ENCODE assay signal across 30 cellular contexts in the genomic region with DNA sequence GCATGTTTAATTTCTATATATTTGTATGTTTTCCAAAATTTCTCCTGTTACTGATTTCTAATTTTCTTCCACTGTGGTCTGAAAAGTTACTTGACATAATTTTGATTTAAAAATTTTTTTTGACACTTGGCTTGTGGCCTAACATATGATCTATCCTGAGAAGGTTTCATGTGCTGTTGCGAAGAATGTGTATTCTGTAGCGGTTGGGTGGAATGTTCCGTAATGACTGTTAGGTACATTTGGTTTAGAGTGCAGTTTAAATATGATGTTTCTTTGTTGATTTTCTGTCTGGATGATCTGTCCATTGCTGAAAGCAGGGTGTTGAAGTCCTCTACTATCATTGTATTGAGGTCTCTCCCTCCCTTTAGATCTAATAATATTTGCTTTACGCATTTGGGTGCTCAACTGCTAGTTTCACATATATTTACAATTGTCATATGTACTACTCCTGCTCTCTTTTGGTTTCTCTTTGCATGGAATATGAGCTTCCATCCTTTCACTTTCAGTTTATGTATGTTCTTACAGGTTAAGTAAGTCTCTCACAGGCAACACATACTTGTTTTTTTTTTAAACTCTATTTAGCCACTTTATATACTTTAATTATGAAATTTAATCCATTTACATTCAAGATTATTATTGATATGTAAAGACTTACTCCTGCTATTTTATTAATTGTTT. TPM values are rescaled to one million over a fixed set of nuclear protein-coding genes. Genes with fewer than 3 reads are reported as not detected.
A peak's percentile ranks its signal among the peaks of the same experiment; 100 is the strongest.
DNase-seq lines count a peak whose midpoint lies in the region; ATAC-seq, FAIRE-seq and TF ChIP-seq lines count a peak whose summit lies in the region.
"Had no signal": no experiment of that assay in that cellular context is flagged by ENCODE, and none has a peak within 500 bp of the region (broad histone marks: within the 10 kb centered on the region; RNA-seq: fewer than 3 reads in every experiment).

No MANE protein-coding gene starts in this region.

- ATAC-seq in activated CD4-positive, alpha-beta T cell treated with anti-CD3 and anti-CD28 coated beads for 36 hours = peak; percentile 36
- no peak for ATAC-seq in HepG2
- ATAC-seq: heart left ventricle; lower lobe of right lung; naive thymus-derived CD8-positive, alpha-beta T cell had no signal

- no peak for TF ChIP-seq RAD21 in HepG2 (CRISPR knock-in tag; IDR thresholded peaks at IDR 0.05)

- H3K9me3 Mint-ChIP-seq in activated CD4-positive, alpha-beta T cell treated with anti-CD3 and anti-CD28 coated beads for 36 hours (ENCODE audit: low read depth) = peaks cover 11% of the 10 kb centered on the region
- peaks cover 22% of the 10 kb centered on the region for H3K9me3 Mint-ChIP-seq in activated T-helper 1 cell treated with anti-CD3 and anti-CD28 coated beads, Interleukin-12 subunit alpha, Interleukin-12 subunit beta, Interleukin-2, Interleukin-4 antibody, amounts not matched to agents 30 ng/mL and 10 ng/mL and 1 ng/mL, durations not matched to agents 14 hours and 24 hours and 36 hours
- H3K9me3 Mint-ChIP-seq in glutamatergic neuron (ENCODE audit: unreplicated experiment) = no peaks in the 10 kb centered on the region

- CTCF ChIA-PET in activated CD4-positive, alpha-beta T cell treated with anti-CD3 and anti-CD28 coated beads for 36 hours (lab: Charles Lee) = interaction anchor here (2.0 kb wide), 1 partner anchor 16 kb away, joined by 8 read pairs; no protein-coding TSS in a partner anchor
- CTCF ChIA-PET in HepG2 (lab: Yijun Ruan, JAX; ENCODE audit: low intra/inter-chr PET ratio, low total read pairs) = no interaction called here

- in situ Hi-C loops in HepG2 (cut with HindIII; ENCODE audit: extremely low pct_ligation_motif_present, low pct_unique_long_range_greater_than_20kb) = no loop called here

- WGBS in HepG2 (ENCODE audit: low lambda C conversion rate) = 42% methylated on average over 4 of the region's 4 CpGs
- WGBS in lower leg skin, 2 donors = 96 to 99% methylated on average over 4 of the region's 4 CpGs

- no peak overlapping the region for H3K27ac Mint-ChIP-seq in activated CD4-positive, alpha-beta T cell treated with anti-CD3 and anti-CD28 coated beads for 36 hours
- no peak overlapping the region for H3K27ac Mint-ChIP-seq in activated T-helper 1 cell treated with anti-CD3 and anti-CD28 coated beads, Interleukin-12 subunit alpha, Interleukin-12 subunit beta, Interleukin-2, Interleukin-4 antibody, amounts not matched to agents 30 ng/mL and 10 ng/mL and 1 ng/mL, durations not matched to agents 14 hours and 24 hours and 36 hours
- H3K27ac Mint-ChIP-seq in glutamatergic neuron (ENCODE audit: unreplicated experiment) = no peak overlapping the region
- H3K27ac Mint-ChIP-seq: activated T-cell treated with anti-CD3 and anti-CD28 coated beads, Interleukin-2, amount 50 U/mL, for 24 hours; CD4-positive, alpha-beta T cell; naive thymus-derived CD8-positive, alpha-beta T cell had no signal

- TF ChIP-seq EP300 in HepG2 (IDR thresholded peaks at IDR 0.05; ENCODE audit: low read depth in 2 of 2, low read length in 2 of 2) (no peak), HepG2 (CRISPR knock-in tag; IDR thresholded peaks at IDR 0.05; ENCODE audit: borderline replicate concordance) (no peak)

- H3K36me3 ChIP-seq in HepG2 (replicated peaks in 1 of 2; ENCODE audit: control insufficient read depth in 1 of 2, insufficient read depth in 2 of 2, low read length in 2 of 2) = no peaks in the 10 kb centered on the region
- H3K36me3 ChIP-seq: HAP-1, heart left ventricle, lower lobe of right lung, sigmoid colon, SJSA1, thyroid gland had no signal

- no peak overlapping the region for H3K9ac ChIP-seq in HepG2 (ENCODE audit: insufficient read depth, low read depth, low read length)
- H3K9ac ChIP-seq: KMS-11 had no signal

- no peak overlapping the region for H3K4me2 ChIP-seq in HepG2 (ENCODE audit: low read depth, low read length)
- H3K4me2 ChIP-seq: KMS-11 had no signal

- no peaks in the 10 kb centered on the region for H3K27me3 Mint-ChIP-seq in activated CD4-positive, alpha-beta T cell treated with anti-CD3 and anti-CD28 coated beads for 36 hours
- no peaks in the 10 kb centered on the region for H3K27me3 Mint-ChIP-seq in activated T-helper 1 cell treated with anti-CD3 and anti-CD28 coated beads, Interleukin-12 subunit alpha, Interleukin-12 subunit beta, Interleukin-2, Interleukin-4 antibody, amounts not matched to agents 30 ng/mL and 10 ng/mL and 1 ng/mL, durations not matched to agents 14 hours and 24 hours and 36 hours (ENCODE audit: insufficient read depth)
- no peaks in the 10 kb centered on the region for H3K27me3 Mint-ChIP-seq in glutamatergic neuron (ENCODE audit: unreplicated experiment)
- H3K27me3 Mint-ChIP-seq: activated T-cell treated with anti-CD3 and anti-CD28 coated beads, Interleukin-2, amount 50 U/mL, for 24 hours; CD4-positive, alpha-beta T cell had no signal

- no peak for TF ChIP-seq CTCF in HepG2 (CRISPR knock-in tag; IDR thresholded peaks at IDR 0.05)
- TF ChIP-seq CTCF in lower leg skin (IDR thresholded peaks at IDR 0.05) = no peak
- no peak for TF ChIP-seq CTCF in glutamatergic neuron (IDR thresholded peaks at IDR 0.05; ENCODE audit: partially characterized antibody, unreplicated experiment)

- no peak overlapping the region for H2AFZ ChIP-seq in HepG2 (ENCODE audit: low read length)

- FAIRE-seq in GM18507 (lab: Jason Lieb, UNC) (peak; percentile 52), TTC549 (lab: Jason Lieb, UNC) (peak; percentile 7), HepG2 (lab: Jason Lieb, UNC) (peak; percentile 23)
- FAIRE-seq: GM12892 had no signal

- intact Hi-C loops in activated CD4-positive, alpha-beta T cell treated with anti-CD3 and anti-CD28 coated beads for 36 hours (cut with DNase I, micrococcal nuclease) = loop anchor here in 1 of 2 experiments (1.0 kb wide), 1 partner anchor 27 kb away; no protein-coding TSS in a partner anchor
- intact Hi-C loops in HepG2 (cut with micrococcal nuclease; ENCODE audit: unreplicated experiment) (no loop called here), lower leg skin (cut with DNase I; ENCODE audit: low total_unique reads) (no loop called here)
- intact Hi-C loops in activated T-helper 1 cell treated with anti-CD3 and anti-CD28 coated beads, Interleukin-12 subunit alpha, Interleukin-12 subunit beta, Interleukin-2, Interleukin-4 antibody, amounts not matched to agents 30 ng/mL and 10 ng/mL and 1 ng/mL, durations not matched to agents 14 hours and 24 hours and 36 hours (cut with micrococcal nuclease) = no loop called here

- H3K4me3 ChIP-seq in HepG2 (replicated peaks in 1 of 3; ENCODE audit: insufficient read depth in 1 of 3, low read depth in 2 of 3, low read length in 3 of 3) = no peak overlapping the region
- no peak overlapping the region for H3K4me3 ChIP-seq in lower leg skin (ENCODE audit: low read depth, poor library complexity, severe bottlenecking)
- H3K4me3 ChIP-seq: HAP-1, heart left ventricle, lower lobe of right lung, sigmoid colon, SJSA1, thyroid gland had no signal

- no peak overlapping the region for H3K4me3 Mint-ChIP-seq in activated CD4-positive, alpha-beta T cell treated with anti-CD3 and anti-CD28 coated beads for 36 hours
- H3K4me3 Mint-ChIP-seq in activated T-helper 1 cell treated with anti-CD3 and anti-CD28 coated beads, Interleukin-12 subunit alpha, Interleukin-12 subunit beta, Interleukin-2, Interleukin-4 antibody, amounts not matched to agents 30 ng/mL and 10 ng/mL and 1 ng/mL, durations not matched to agents 14 hours and 24 hours and 36 hours = no peak overlapping the region
- no peak overlapping the region for H3K4me3 Mint-ChIP-seq in glutamatergic neuron (ENCODE audit: unreplicated experiment)
- H3K4me3 Mint-ChIP-seq: activated T-cell treated with anti-CD3 and anti-CD28 coated beads, Interleukin-2, amount 50 U/mL, for 24 hours; CD4-positive, alpha-beta T cell had no signal

- no peak for DNase-seq in activated CD4-positive, alpha-beta T cell treated with anti-CD3 and anti-CD28 coated beads for 36 hours
- no peak for DNase-seq in activated CD4-positive, alpha-beta T cell treated with anti-CD3 and anti-CD28 coated beads for 4 hours
- DNase-seq in GM18507 (ENCODE audit: extremely low spot score, insufficient read length, low read depth) (no peak), HepG2 (ENCODE audit: low spot score) (no peak), lower leg skin (ENCODE audit: low spot score in 2 of 2) (no peak), glutamatergic neuron (no peak)
- DNase-seq in activated T-helper 1 cell treated with anti-CD3 and anti-CD28 coated beads, Interleukin-12 subunit alpha, Interleukin-12 subunit beta, Interleukin-2, Interleukin-4 antibody, amounts not matched to agents 30 ng/mL and 10 ng/mL and 1 ng/mL, durations not matched to agents 14 hours and 24 hours and 36 hours (ENCODE audit: low spot score) = no peak
- DNase-seq: activated CD4-positive, CD25-positive, alpha-beta regulatory T cell; activated gamma-delta T cell treated with Interleukin-2 at 50 U/mL for 16 hours; activated T-cell treated with anti-CD3 and anti-CD28 coated beads, Interleukin-2, amount 50 U/mL, for 24 hours; AML-193; caudate nucleus; CD4-positive, alpha-beta T cell; foreskin fibroblast; heart left ventricle; lower lobe of right lung; naive thymus-derived CD8-positive, alpha-beta T cell; NCI-H1417 treated with DMSO at 0.1 percent for 48 hours; NCI-H446; NCI-H774; sigmoid colon; stimulated activated CD4-positive, alpha-beta T cell treated with anti-CD3 and anti-CD28 coated beads, Interleukin-4, amount 100 ng/mL, for 1 hour; thyroid gland had no signal

- no peaks in the 10 kb centered on the region for H3K79me2 ChIP-seq in HepG2 (ENCODE audit: insufficient read depth, low read length)

- H3K4me1 ChIP-seq in HepG2 (ENCODE audit: insufficient read depth, low read length) = no peaks in the 10 kb centered on the region
- H3K4me1 ChIP-seq: HAP-1, lower lobe of right lung, sigmoid colon, thyroid gland had no signal

- peaks cover 5% of the 10 kb centered on the region for H3K4me1 Mint-ChIP-seq in activated CD4-positive, alpha-beta T cell treated with anti-CD3 and anti-CD28 coated beads for 36 hours
- peaks cover 34% of the 10 kb centered on the region for H3K4me1 Mint-ChIP-seq in activated T-helper 1 cell treated with anti-CD3 and anti-CD28 coated beads, Interleukin-12 subunit alpha, Interleukin-12 subunit beta, Interleukin-2, Interleukin-4 antibody, amounts not matched to agents 30 ng/mL and 10 ng/mL and 1 ng/mL, durations not matched to agents 14 hours and 24 hours and 36 hours (ENCODE audit: low read depth)
- peaks cover 1% of the 10 kb centered on the region for H3K4me1 Mint-ChIP-seq in glutamatergic neuron (ENCODE audit: low read depth, unreplicated experiment)

- no peaks in the 10 kb centered on the region for H4K20me1 ChIP-seq in HepG2 (ENCODE audit: insufficient read depth, low read length)

- no peak overlapping the region for H3K27ac ChIP-seq in HepG2 (ENCODE audit: extremely low read length, insufficient read depth, low read length)
- H3K27ac ChIP-seq: heart left ventricle, HL-60, KMS-11, lower lobe of right lung, RWPE1, sigmoid colon, SJSA1, thyroid gland had no signal

- peaks cover 6% of the 10 kb centered on the region for H3K36me3 Mint-ChIP-seq in activated CD4-positive, alpha-beta T cell treated with anti-CD3 and anti-CD28 coated beads for 36 hours (ENCODE audit: low read depth)
- peaks cover 6% of the 10 kb centered on the region for H3K36me3 Mint-ChIP-seq in activated T-helper 1 cell treated with anti-CD3 and anti-CD28 coated beads, Interleukin-12 subunit alpha, Interleukin-12 subunit beta, Interleukin-2, Interleukin-4 antibody, amounts not matched to agents 30 ng/mL and 10 ng/mL and 1 ng/mL, durations not matched to agents 14 hours and 24 hours and 36 hours (ENCODE audit: low read depth)
- no peaks in the 10 kb centered on the region for H3K36me3 Mint-ChIP-seq in glutamatergic neuron (ENCODE audit: unreplicated experiment)

- H3K9me3 ChIP-seq in HepG2 (ENCODE audit: low read length) = peaks cover 8% of the 10 kb centered on the region
- H3K9me3 ChIP-seq: HAP-1, sigmoid colon, thyroid gland had no signal

- no peaks in the 10 kb centered on the region for H3K27me3 ChIP-seq in HepG2 (ENCODE audit: control insufficient read depth in 1 of 2, insufficient read depth in 2 of 2, low read length in 2 of 2)
- H3K27me3 ChIP-seq: heart left ventricle, sigmoid colon, SJSA1, thyroid gland had no signal

- no peak for TF ChIP-seq POLR2A in HepG2 (IDR thresholded peaks at IDR 0.05; ENCODE audit: insufficient read depth in 1 of 2, low read depth in 2 of 2, low read length in 2 of 2)
- TF ChIP-seq POLR2A in lower leg skin (IDR thresholded peaks at IDR 0.05) = no peak

- BruUV-seq in HepG2 (replicated peaks; lab: Mats Ljungman, UMichigan) = no TSS peak

- POLR2A ChIA-PET in activated CD4-positive, alpha-beta T cell treated with anti-CD3 and anti-CD28 coated beads for 36 hours (lab: Charles Lee) = interaction anchor here (0.6 kb wide), 1 partner anchor 329 kb away, joined by 3 read pairs; no protein-coding TSS in a partner anchor
- POLR2A ChIA-PET in HepG2 (lab: Yijun Ruan, JAX) = no interaction called here

RNA-seq across cellular contexts. Expression of a gene that starts 19.5 kb away (rescaled TPM):
- total RNA-seq in activated CD4-positive, alpha-beta T cell treated with anti-CD3 and anti-CD28 coated beads for 36 hours = not detected
- total RNA-seq in HepG2 (2016; rRNA removed; fragmentation: Illumina TruSeq; extraction: Trizol) (0.15 and 0.21 TPM in 2 replicates), lower leg skin (10 to 100 TPM; 11.1 to 42.6 (median 15.5) TPM), glutamatergic neuron (ENCODE audit: unreplicated experiment) (0.54 TPM)
- 0.10 TPM in 1 of 2 replicates, not detected in the other for total RNA-seq in HepG2 (2016; cell fraction: cytosol; rRNA removed; fragmentation: Illumina TruSeq; extraction: Trizol; ENCODE audit: low read depth)
- 0.22 TPM in 1 of 2 replicates, not detected in the other for total RNA-seq in HepG2 (2016; cell fraction: insoluble cytoplasmic fraction; rRNA removed; fragmentation: Illumina TruSeq; extraction: Trizol)
- total RNA-seq in HepG2 (2016; cell fraction: membrane; rRNA removed; fragmentation: Illumina TruSeq; extraction: Trizol) = 0.07 and 0.22 TPM in 2 replicates
- total RNA-seq in HepG2 (2016; cell fraction: nucleus; rRNA removed; fragmentation: Illumina TruSeq; extraction: Trizol) = 0.25 and 0.53 TPM in 2 replicates
- 0.78 and 1.2 TPM in 2 replicates for polyA plus RNA-seq in HepG2 (2011; rRNA removed)
- polyA plus RNA-seq in HepG2 (2011; cell fraction: cytosol; rRNA removed) = 0.50 and 0.72 TPM in 2 replicates
- 1.3 TPM in 2 replicates for polyA plus RNA-seq in HepG2 (2011; cell fraction: nucleus; rRNA removed)
- 6.0 and 7.3 TPM in 2 replicates for polyA plus RNA-seq in HepG2 (2012)
- polyA plus RNA-seq in HepG2 (2016; cell fraction: cytosol; fragmentation: Illumina TruSeq; extraction: Trizol; ENCODE audit: low read depth) = not detected in 2 replicates
- polyA plus RNA-seq in HepG2 (2016; cell fraction: insoluble cytoplasmic fraction; fragmentation: Illumina TruSeq; extraction: Trizol; ENCODE audit: low read depth) = not detected in 2 replicates
- polyA plus RNA-seq in HepG2 (2016; cell fraction: membrane; fragmentation: Illumina TruSeq; extraction: Trizol; ENCODE audit: low read depth) = not detected in 2 replicates
- polyA plus RNA-seq in HepG2 (2016; cell fraction: nucleus; fragmentation: Illumina TruSeq; extraction: Trizol; ENCODE audit: insufficient read depth, low read depth) = 0.90 and 1.3 TPM in 2 replicates
- 1.0 TPM in 2 replicates for polyA minus RNA-seq in HepG2 (2011; rRNA and poly(A)+ RNA removed; ENCODE audit: low replicate concordance)
- polyA minus RNA-seq in HepG2 (2011; cell fraction: cytosol; rRNA and poly(A)+ RNA removed) = 0.30 and 0.88 TPM in 2 replicates
- 0.62 and 0.77 TPM in 2 replicates for polyA minus RNA-seq in HepG2 (2011; cell fraction: nucleus; rRNA and poly(A)+ RNA removed)
- 0.12 and 0.36 TPM in 2 replicates for total RNA-seq in activated T-helper 1 cell treated with anti-CD3 and anti-CD28 coated beads, Interleukin-12 subunit alpha, Interleukin-12 subunit beta, Interleukin-2, Interleukin-4 antibody, amounts not matched to agents 30 ng/mL and 10 ng/mL and 1 ng/mL, durations not matched to agents 14 hours and 24 hours and 36 hours
- polyA plus RNA-seq: naive thymus-derived CD8-positive, alpha-beta T cell had no signal
